Comparison of ENCODE assay signal across 20 cellular contexts in genomic region chr4:2651998-2652397, GRCh38.
A peak's percentile ranks its signal among the peaks of the same experiment; 100 is the strongest.
DNase-seq lines count a peak whose midpoint lies in the region; ATAC-seq, FAIRE-seq and TF ChIP-seq lines count a peak whose summit lies in the region.
"Had no signal": no experiment of that assay in that cellular context is flagged by ENCODE, and none has a peak within 500 bp of the region (broad histone marks: within the 10 kb centered on the region; RNA-seq: fewer than 3 reads in every experiment).

No MANE protein-coding gene starts in this region.

- no TSS peak for BruUV-seq in PC-9 (replicated peaks; lab: Mats Ljungman, UMichigan)

- H3K4me3 ChIP-seq in cardiac muscle cell (no peak overlapping the region), left ventricle myocardium inferior (no peak overlapping the region), upper lobe of right lung (no peak overlapping the region), PC-9 (no peak overlapping the region)
- H3K4me3 ChIP-seq: HAP-1, SK-N-MC, skin epidermis, tibial nerve had no signal

- POLR2A ChIA-PET in PC-9 (lab: Charles Lee; ENCODE audit: unreplicated experiment), result no interaction called here

- H3K36me3 ChIP-seq in cardiac muscle cell (peaks cover 23% of the 10 kb centered on the region), left ventricle myocardium inferior (peaks cover 45% of the 10 kb centered on the region), upper lobe of right lung (peaks cover 66% of the 10 kb centered on the region), PC-9 (ENCODE audit: low read depth) (no peaks in the 10 kb centered on the region)

- no peak for TF ChIP-seq CTCF in cardiac muscle cell (IDR thresholded peaks at IDR 0.05; ENCODE audit: low read depth, low read length)
- no peak for TF ChIP-seq CTCF in left ventricle myocardium inferior (IDR thresholded peaks at IDR 0.05; ENCODE audit: borderline replicate concordance)
- no peak for TF ChIP-seq CTCF in glutamatergic neuron (IDR thresholded peaks at IDR 0.05; ENCODE audit: partially characterized antibody, unreplicated experiment)
- TF ChIP-seq CTCF in upper lobe of right lung (IDR thresholded peaks at IDR 0.05), result no peak
- TF ChIP-seq CTCF in PC-9 (conservative IDR thresholded peaks at IDR 0.05), result no peak

- H3K4me3 Mint-ChIP-seq in glutamatergic neuron (ENCODE audit: unreplicated experiment), result no peak overlapping the region

- intact Hi-C loops in left ventricle myocardium inferior (cut with micrococcal nuclease), result no loop called here
- intact Hi-C loops in upper lobe of right lung (cut with DNase I), result no loop called here
- intact Hi-C loops in PC-9 (cut with micrococcal nuclease; ENCODE audit: unreplicated experiment), result no loop called here

- DNase-seq in cardiac muscle cell (ENCODE audit: low read depth in 1 of 2, low spot score in 1 of 2) (no peak), left ventricle myocardium inferior (no peak), glutamatergic neuron (no peak), upper lobe of right lung (peak; percentile 6), PC-9 (no peak), frontal cortex (ENCODE audit: low spot score in 2 of 2) (no peak)
- DNase-seq: AML-193; amygdala; foreskin fibroblast; left colon; PC-3; stimulated activated CD4-positive, alpha-beta T cell treated with anti-CD3 and anti-CD28 coated beads, Interleukin-4, amount 100 ng/mL, for 4 hours had no signal

- no peak for FAIRE-seq in frontal cortex (lab: Jason Lieb, UNC)
- FAIRE-seq: endometrium, HTR-8/SVneo had no signal

- no peaks in the 10 kb centered on the region for H3K79me2 ChIP-seq in PC-9 (ENCODE audit: low read depth)

- peaks cover 7% of the 10 kb centered on the region for H3K36me3 Mint-ChIP-seq in glutamatergic neuron (ENCODE audit: unreplicated experiment)

- H3K4me1 Mint-ChIP-seq in glutamatergic neuron (ENCODE audit: low read depth, unreplicated experiment), result peaks cover 10% of the 10 kb centered on the region

- no peaks in the 10 kb centered on the region for H3K9me2 ChIP-seq in PC-9 (ENCODE audit: insufficient read depth)

- peaks cover 9% of the 10 kb centered on the region for H3K9me3 Mint-ChIP-seq in glutamatergic neuron (ENCODE audit: unreplicated experiment)

- no peaks in the 10 kb centered on the region for H4K20me1 ChIP-seq in PC-9 (ENCODE audit: insufficient read depth)

- no peak for ATAC-seq in upper lobe of right lung
- no peak for ATAC-seq in HG03097 (IDR thresholded peaks at IDR 0.05; ENCODE audit: low FRiP score, unreplicated experiment)
- ATAC-seq: left colon, PC-3 had no signal

- peak overlapping the region; percentile 52 for H3K27ac Mint-ChIP-seq in glutamatergic neuron (ENCODE audit: unreplicated experiment)

- peaks cover 3% of the 10 kb centered on the region for H3K27me3 Mint-ChIP-seq in glutamatergic neuron (ENCODE audit: unreplicated experiment)

- H3K4me1 ChIP-seq in cardiac muscle cell (ENCODE audit: low read depth), result no peaks in the 10 kb centered on the region
- no peaks in the 10 kb centered on the region for H3K4me1 ChIP-seq in left ventricle myocardium inferior
- H3K4me1 ChIP-seq in upper lobe of right lung, result no peaks in the 10 kb centered on the region
- no peaks in the 10 kb centered on the region for H3K4me1 ChIP-seq in PC-9 (replicated peaks; ENCODE audit: insufficient read depth)
- H3K4me1 ChIP-seq: HAP-1 had no signal

- H3K9me3 ChIP-seq in cardiac muscle cell (ENCODE audit: low read depth), result no peaks in the 10 kb centered on the region
- no peaks in the 10 kb centered on the region for H3K9me3 ChIP-seq in left ventricle myocardium inferior (replicated peaks)
- no peaks in the 10 kb centered on the region for H3K9me3 ChIP-seq in upper lobe of right lung
- H3K9me3 ChIP-seq in PC-9 (ENCODE audit: insufficient read depth, low read depth), result no peaks in the 10 kb centered on the region
- H3K9me3 ChIP-seq: HAP-1, tibial nerve had no signal

- CTCF ChIA-PET in PC-9 (lab: Charles Lee), result no interaction called here

- H3K27ac ChIP-seq in cardiac muscle cell, result peak overlapping the region; percentile 24
- H3K27ac ChIP-seq in left ventricle myocardium inferior (replicated peaks), result no peak overlapping the region
- H3K27ac ChIP-seq in upper lobe of right lung, result no peak overlapping the region
- no peak overlapping the region for H3K27ac ChIP-seq in PC-9
- H3K27ac ChIP-seq: SK-N-MC, skin epidermis, tibial nerve had no signal

- H3K27me3 ChIP-seq in cardiac muscle cell, result no peaks in the 10 kb centered on the region
- no peaks in the 10 kb centered on the region for H3K27me3 ChIP-seq in left ventricle myocardium inferior (ENCODE audit: low read depth)
- no peaks in the 10 kb centered on the region for H3K27me3 ChIP-seq in upper lobe of right lung
- H3K27me3 ChIP-seq in PC-9 (ENCODE audit: insufficient read depth, low read depth), result no peaks in the 10 kb centered on the region
- H3K27me3 ChIP-seq: tibial nerve had no signal

- no peak overlapping the region for H3K4me2 ChIP-seq in PC-9

- no peaks in the 10 kb centered on the region for H3F3A ChIP-seq in PC-9 (ENCODE audit: insufficient read depth, low read depth)

- H2AFZ ChIP-seq in PC-9, result no peak overlapping the region

TF ChIP-seq in PFSK-1, 5 proteins besides CTCF, POLR2A, EP300 and RAD21:
- TF ChIP-seq POLR2AphosphoS5 (IDR thresholded peaks at IDR 0.05; ENCODE audit: low read depth, low read length) (0 out of 2 replicates have a peak, but pooled peaks have one; percentile 12), TAF1 (IDR thresholded peaks at IDR 0.05; ENCODE audit: borderline replicate concordance, insufficient read depth, low read length) (no peak)
TF ChIP-seq in PFSK-1: peak in this region for 1.
